Comparison of ENCODE assay signal across 14 cellular contexts in the genomic region with DNA sequence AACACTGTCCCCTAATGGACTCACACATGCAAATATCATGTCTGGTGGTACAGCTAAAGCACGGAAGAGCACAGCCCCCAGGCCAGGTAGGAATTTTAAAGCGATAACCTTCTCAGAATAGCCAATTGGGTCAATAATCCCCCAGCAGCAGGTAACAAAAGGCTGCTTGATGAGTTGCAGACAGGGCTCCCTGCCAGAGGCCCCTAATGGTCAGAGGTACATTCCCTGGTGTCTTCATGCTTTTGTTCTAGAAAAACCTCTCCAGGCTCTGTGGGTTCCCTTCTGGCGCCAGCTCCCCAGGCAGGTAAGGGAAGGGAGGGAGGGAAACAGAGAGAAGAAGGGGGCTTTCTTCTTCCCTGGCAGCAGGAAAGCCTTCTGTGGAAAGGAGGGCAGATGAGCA. TPM values are rescaled to one million over a fixed set of nuclear protein-coding genes. Genes with fewer than 3 reads are reported as not detected.
"Had no signal": no experiment of that assay in that cellular context is flagged by ENCODE, and none has a peak within 500 bp of the region (broad histone marks: within the 10 kb centered on the region; RNA-seq: fewer than 3 reads in every experiment).

No MANE protein-coding gene starts in this region.

- DNase-seq: activated CD4-positive, alpha-beta T cell treated with anti-CD3 and anti-CD28 coated beads, Interleukin-2, amount 50 U/mL, for 1 hour; activated naive CD4-positive, alpha-beta T cell; activated naive CD8-positive, alpha-beta T cell treated with anti-CD3 and anti-CD28 coated beads, Interleukin-2, amount 10 ng/mL, durations not matched to agents 7 days and 5 days; effector memory CD4-positive, alpha-beta T cell; foreskin keratinocyte; left ventricle myocardium inferior; sigmoid colon; spleen; stimulated activated CD4-positive, alpha-beta T cell treated with anti-CD3 and anti-CD28 coated beads, Interleukin-1b, Interleukin-23, amount 100 ng/mL, for 48 hours; stomach; SW 1271; testis had no signal

- H3K4me3 ChIP-seq: left ventricle myocardium inferior, sigmoid colon, spleen, stomach, testis had no signal

- H3K4me1 ChIP-seq: left ventricle myocardium inferior, spleen, stomach, testis had no signal

- H3K9me3 ChIP-seq: sigmoid colon, spleen, testis had no signal

- ATAC-seq: foreskin keratinocyte; natural killer cell treated with Interleukin-12 subunit alpha and Interleukin-12 subunit beta and Interleukin-15 and Interleukin-18, amount 100 ng/mL, for 72 hours had no signal

- H3K27me3 ChIP-seq: foreskin keratinocyte, sigmoid colon, spleen, stomach, testis had no signal

- H3K27ac ChIP-seq: foreskin keratinocyte, left ventricle myocardium inferior, sigmoid colon, spleen, stomach, testis had no signal

- H3K36me3 ChIP-seq: left ventricle myocardium inferior, sigmoid colon, spleen, stomach had no signal

RNA-seq across cellular contexts. Expression of a gene that starts 43.4 kb away (rescaled TPM):
- total RNA-seq: activated CD8-positive, alpha-beta memory T cell treated with anti-CD3 and anti-CD28 coated beads for 36 hours; activated naive CD8-positive, alpha-beta T cell treated with anti-CD3 and anti-CD28 coated beads, Interleukin-2, amount 10 ng/mL, durations not matched to agents 7 days and 5 days; foreskin keratinocyte; natural killer cell treated with Interleukin-12 subunit alpha and Interleukin-12 subunit beta and Interleukin-15 and Interleukin-18, amount 100 ng/mL, for 72 hours had no signal
- polyA plus RNA-seq: foreskin keratinocyte had no signal
